In the genomic region with DNA sequence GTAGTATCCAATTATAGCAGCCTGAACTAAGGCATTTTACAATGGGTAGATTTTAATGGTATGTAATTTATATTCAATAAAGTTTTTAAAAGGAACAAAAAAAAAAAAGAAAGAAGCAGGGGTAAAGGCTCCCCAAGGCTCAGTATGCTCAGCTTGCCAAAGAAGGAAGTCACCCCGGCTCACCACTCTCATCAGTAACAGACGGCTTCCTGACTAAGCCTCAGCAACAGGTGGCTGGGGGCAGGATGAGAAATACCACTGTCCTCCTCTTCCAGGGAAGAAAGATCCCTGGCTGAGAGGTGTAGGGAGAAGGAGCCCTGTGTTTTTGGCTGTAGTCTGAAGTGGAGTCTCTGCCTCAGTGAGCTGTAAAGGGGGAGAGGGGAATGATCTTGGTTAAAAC, we compare ENCODE assay signal across 18 cellular contexts.
"Had no signal": no experiment of that assay in that cellular context is flagged by ENCODE, and none has a peak within 500 bp of the region (broad histone marks: within the 10 kb centered on the region; RNA-seq: fewer than 3 reads in every experiment).

No MANE protein-coding gene starts in this region.

- H3K4me1 ChIP-seq: left ventricle myocardium inferior had no signal

- H3K36me3 ChIP-seq: gastroesophageal sphincter, heart left ventricle, left ventricle myocardium inferior, thoracic aorta, upper lobe of left lung had no signal

- H3K27ac ChIP-seq: gastroesophageal sphincter, heart left ventricle, left ventricle myocardium inferior, thoracic aorta, upper lobe of left lung had no signal

- H3K4me3 ChIP-seq: gastroesophageal sphincter, heart left ventricle, left ventricle myocardium inferior, thoracic aorta, upper lobe of left lung had no signal

- DNase-seq: activated B cell treated with CpG ODN at 0.5 μM for 24 hours; activated CD4-positive, alpha-beta memory T cell treated with anti-CD3 and anti-CD28 coated beads, Interleukin-2, amount 10 ng/mL, durations not matched to agents 7 days and 5 days; activated CD4-positive, alpha-beta T cell treated with anti-CD3 and anti-CD28 coated beads for 48 hours; activated CD8-positive, alpha-beta memory T cell treated with anti-CD3 and anti-CD28 coated beads, Interleukin-2, amount 10 ng/mL, durations not matched to agents 7 days and 5 days; effector CD8-positive, alpha-beta T cell; heart left ventricle; immature natural killer cell; kidney glomerular epithelial cell; left ventricle myocardium inferior; mammary epithelial cell; midbrain; nephron progenitor cell; occipital lobe; posterior cingulate gyrus; stimulated activated naive B cell treated with anti-CD40 and anti-IgM and Interleukin-4, amounts not matched to agents 10 μg/mL and 1 μg/mL and 100 μg/mL, for 72 hours; upper lobe of left lung had no signal
